7 cellular contexts compared by ENCODE assay signal in the genomic region with DNA sequence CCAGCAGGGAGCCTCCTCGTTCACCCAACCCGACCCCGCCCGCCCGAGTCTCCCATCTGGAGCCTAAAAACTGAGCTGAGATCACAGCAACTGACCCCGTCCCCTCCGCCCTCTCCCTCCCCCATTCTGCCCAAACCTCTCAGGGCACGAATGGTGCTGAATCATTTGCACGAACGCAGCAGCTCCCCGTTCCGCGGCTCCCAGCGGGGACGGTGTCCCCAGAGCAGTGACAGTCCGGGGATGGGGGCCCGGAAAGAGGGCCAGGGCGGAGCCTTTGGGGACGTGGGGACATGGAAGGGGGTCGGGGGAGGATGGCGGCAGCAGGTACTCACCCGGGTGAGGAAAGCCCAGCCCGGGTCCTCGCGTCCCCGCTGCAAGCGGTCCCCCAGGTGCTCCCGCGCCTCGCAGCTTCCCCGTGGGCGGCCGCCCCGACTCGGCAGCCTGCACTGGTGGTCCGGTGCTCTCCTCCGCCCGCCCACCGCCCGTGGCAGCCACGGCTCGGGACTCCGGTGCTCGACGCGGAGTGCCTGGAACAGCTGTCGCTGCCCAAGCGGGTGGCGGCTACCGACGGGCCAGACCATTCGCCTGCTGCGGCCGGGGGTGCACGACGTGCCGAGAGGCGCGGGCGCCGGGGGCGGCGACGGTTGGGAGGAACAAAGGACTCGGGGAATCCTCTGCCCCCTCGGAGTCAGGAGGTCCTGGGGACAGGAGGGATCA.
A peak's percentile ranks its signal among the peaks of the same experiment; 100 is the strongest.
DNase-seq lines count a peak whose midpoint lies in the region; ATAC-seq and TF ChIP-seq lines count a peak whose summit lies in the region.

A gene with protein sequence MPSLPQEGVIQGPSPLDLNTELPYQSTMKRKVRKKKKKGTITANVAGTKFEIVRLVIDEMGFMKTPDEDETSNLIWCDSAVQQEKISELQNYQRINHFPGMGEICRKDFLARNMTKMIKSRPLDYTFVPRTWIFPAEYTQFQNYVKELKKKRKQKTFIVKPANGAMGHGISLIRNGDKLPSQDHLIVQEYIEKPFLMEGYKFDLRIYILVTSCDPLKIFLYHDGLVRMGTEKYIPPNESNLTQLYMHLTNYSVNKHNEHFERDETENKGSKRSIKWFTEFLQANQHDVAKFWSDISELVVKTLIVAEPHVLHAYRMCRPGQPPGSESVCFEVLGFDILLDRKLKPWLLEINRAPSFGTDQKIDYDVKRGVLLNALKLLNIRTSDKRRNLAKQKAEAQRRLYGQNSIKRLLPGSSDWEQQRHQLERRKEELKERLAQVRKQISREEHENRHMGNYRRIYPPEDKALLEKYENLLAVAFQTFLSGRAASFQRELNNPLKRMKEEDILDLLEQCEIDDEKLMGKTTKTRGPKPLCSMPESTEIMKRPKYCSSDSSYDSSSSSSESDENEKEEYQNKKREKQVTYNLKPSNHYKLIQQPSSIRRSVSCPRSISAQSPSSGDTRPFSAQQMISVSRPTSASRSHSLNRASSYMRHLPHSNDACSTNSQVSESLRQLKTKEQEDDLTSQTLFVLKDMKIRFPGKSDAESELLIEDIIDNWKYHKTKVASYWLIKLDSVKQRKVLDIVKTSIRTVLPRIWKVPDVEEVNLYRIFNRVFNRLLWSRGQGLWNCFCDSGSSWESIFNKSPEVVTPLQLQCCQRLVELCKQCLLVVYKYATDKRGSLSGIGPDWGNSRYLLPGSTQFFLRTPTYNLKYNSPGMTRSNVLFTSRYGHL (minus strand): TSS at position 534 of the 717 bp plus-strand sequence. CDS start 46,921 bp downstream, outside the sequence.

- no peak for TF ChIP-seq CTCF in WI38 (IDR thresholded peaks at IDR 0.05; ENCODE audit: low read depth, low read length)

- H3K4me3 ChIP-seq in WI38 (ENCODE audit: low read depth, low read length) = peak within 1 kb of the TSS; percentile 92

- ATAC-seq in GM18858 (IDR thresholded peaks at IDR 0.05; ENCODE audit: unreplicated experiment) (peak; percentile 67), HG02943 (IDR thresholded peaks at IDR 0.05; ENCODE audit: low read depth, unreplicated experiment) (peak; percentile 83)

- DNase-seq in NCI-H2081 treated with DMSO at 0.1 percent for 48 hours (lab: John Stamatoyannopoulos, UW) = peak; percentile 74
- DNase-seq in central memory CD4-positive, alpha-beta T cell = peak; percentile 60
- peak; percentile 79 for DNase-seq in kidney tubule cell (ENCODE audit: low spot score)
- DNase-seq in stimulated activated CD4-positive, alpha-beta T cell treated with anti-CD3 and anti-CD28 coated beads, Interleukin-15, amount 100 ng/mL, for 24 hours = peak; percentile 75

Comparison
In these comparisons a context has a peak if more than half of its experiments do, and no peak if none do; other contexts are left out.
1. Peak in every context shown above with its lines: DNase-seq, ATAC-seq and H3K4me3 ChIP-seq.